In the genomic region with DNA sequence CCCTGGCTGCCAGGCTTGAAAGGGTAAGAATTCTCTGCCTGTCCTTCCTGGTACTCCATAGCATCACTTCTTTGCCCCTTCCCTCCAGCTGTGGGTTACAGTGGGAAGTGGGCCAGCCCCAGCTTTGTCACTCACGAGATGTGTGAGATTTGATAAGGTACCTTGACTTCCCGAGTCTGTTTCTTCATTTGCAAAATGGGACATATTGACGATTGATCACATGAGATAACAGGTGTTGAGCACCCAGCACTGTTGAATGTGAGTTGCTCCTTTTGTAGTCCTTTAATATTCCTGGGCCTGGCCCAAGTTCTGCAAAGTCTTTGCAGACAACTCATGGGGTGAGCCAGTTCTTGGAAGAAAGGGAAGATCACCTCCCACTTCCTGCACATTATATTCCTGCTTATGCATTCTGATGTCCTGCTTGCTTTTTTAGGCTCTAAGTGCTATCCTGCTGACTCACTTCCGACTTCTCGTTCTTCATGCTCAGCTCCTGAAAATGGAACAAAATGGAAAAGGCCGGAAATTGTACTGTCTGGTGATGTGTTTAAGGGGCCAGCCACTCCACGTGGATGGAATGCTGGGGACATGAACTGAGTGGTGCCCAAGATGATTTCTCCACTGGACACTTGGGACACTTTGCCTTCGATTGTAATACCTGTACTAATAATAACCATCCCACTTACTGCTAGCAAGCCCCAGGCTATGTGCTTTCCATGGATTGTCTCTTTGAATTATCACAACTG, we compare ENCODE assay signal across 1 cellular context.
TF ChIP-seq lines count a peak whose summit lies in the region.

No MANE protein-coding gene starts in this region.

TF ChIP-seq in K562, 482 proteins besides CTCF, POLR2A, EP300 and RAD21 (continued from another document and continues in another):
- no peak for TF ChIP-seq UBTF (IDR thresholded peaks at IDR 0.05; ENCODE audit: borderline replicate concordance in 1 of 2, low read depth in 2 of 2, low read length in 2 of 2)
- peak in 1 of 2 experiments; percentile 74; a peak in 1 of 4 replicates for TF ChIP-seq ZNF639 (CRISPR knock-in tag; conservative IDR thresholded peaks at IDR 0.05 in 1 of 2, IDR thresholded peaks at IDR 0.05 in 1 of 2)
- TF ChIP-seq NR2C2 (CRISPR knock-in tag; IDR thresholded peaks at IDR 0.05) = no peak
- peak; percentile 22; the same call in 1 of the 2 replicates for TF ChIP-seq NR2C2 (tag; IDR thresholded peaks at IDR 0.05)
- no peak for TF ChIP-seq BRF2 (IDR thresholded peaks at IDR 0.05; ENCODE audit: borderline replicate concordance, insufficient read depth, insufficient read length)
- no peak for TF ChIP-seq CTCFL (IDR thresholded peaks at IDR 0.05; ENCODE audit: borderline replicate concordance, insufficient read depth, low read depth, low read length, poor library complexity, severe bottlenecking)
- TF ChIP-seq, protein P1, sequence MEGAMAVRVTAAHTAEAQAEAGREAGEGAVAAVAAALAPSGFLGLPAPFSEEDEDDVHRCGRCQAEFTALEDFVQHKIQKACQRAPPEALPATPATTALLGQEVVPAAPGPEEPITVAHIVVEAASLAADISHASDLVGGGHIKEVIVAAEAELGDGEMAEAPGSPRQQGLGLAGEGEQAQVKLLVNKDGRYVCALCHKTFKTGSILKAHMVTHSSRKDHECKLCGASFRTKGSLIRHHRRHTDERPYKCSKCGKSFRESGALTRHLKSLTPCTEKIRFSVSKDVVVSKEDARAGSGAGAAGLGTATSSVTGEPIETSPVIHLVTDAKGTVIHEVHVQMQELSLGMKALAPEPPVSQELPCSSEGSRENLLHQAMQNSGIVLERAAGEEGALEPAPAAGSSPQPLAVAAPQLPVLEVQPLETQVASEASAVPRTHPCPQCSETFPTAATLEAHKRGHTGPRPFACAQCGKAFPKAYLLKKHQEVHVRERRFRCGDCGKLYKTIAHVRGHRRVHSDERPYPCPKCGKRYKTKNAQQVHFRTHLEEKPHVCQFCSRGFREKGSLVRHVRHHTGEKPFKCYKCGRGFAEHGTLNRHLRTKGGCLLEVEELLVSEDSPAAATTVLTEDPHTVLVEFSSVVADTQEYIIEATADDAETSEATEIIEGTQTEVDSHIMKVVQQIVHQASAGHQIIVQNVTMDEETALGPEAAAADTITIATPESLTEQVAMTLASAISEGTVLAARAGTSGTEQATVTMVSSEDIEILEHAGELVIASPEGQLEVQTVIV (CRISPR knock-in tag; IDR thresholded peaks at IDR 0.05; ENCODE audit: borderline replicate concordance) = no peak
- no peak for TF ChIP-seq ZNF551 (CRISPR knock-in tag; IDR thresholded peaks at IDR 0.05)
- no peak for TF ChIP-seq ZNF282 (CRISPR knock-in tag; IDR thresholded peaks at IDR 0.05)
- TF ChIP-seq ZBTB17 (CRISPR knock-in tag; IDR thresholded peaks at IDR 0.05) = no peak
- TF ChIP-seq NFATC3 (IDR thresholded peaks at IDR 0.05) = 0 out of 2 replicates have a peak, but pooled peaks have one; percentile 44
- TF ChIP-seq CCAR2 (IDR thresholded peaks at IDR 0.05; ENCODE audit: low read depth, low read length) = no peak
- no peak for TF ChIP-seq HOXB6 (CRISPR knock-in tag; IDR thresholded peaks at IDR 0.05; ENCODE audit: borderline replicate concordance)
- TF ChIP-seq ZNF436 (CRISPR knock-in tag; IDR thresholded peaks at IDR 0.05) = no peak
- TF ChIP-seq, protein P2, sequence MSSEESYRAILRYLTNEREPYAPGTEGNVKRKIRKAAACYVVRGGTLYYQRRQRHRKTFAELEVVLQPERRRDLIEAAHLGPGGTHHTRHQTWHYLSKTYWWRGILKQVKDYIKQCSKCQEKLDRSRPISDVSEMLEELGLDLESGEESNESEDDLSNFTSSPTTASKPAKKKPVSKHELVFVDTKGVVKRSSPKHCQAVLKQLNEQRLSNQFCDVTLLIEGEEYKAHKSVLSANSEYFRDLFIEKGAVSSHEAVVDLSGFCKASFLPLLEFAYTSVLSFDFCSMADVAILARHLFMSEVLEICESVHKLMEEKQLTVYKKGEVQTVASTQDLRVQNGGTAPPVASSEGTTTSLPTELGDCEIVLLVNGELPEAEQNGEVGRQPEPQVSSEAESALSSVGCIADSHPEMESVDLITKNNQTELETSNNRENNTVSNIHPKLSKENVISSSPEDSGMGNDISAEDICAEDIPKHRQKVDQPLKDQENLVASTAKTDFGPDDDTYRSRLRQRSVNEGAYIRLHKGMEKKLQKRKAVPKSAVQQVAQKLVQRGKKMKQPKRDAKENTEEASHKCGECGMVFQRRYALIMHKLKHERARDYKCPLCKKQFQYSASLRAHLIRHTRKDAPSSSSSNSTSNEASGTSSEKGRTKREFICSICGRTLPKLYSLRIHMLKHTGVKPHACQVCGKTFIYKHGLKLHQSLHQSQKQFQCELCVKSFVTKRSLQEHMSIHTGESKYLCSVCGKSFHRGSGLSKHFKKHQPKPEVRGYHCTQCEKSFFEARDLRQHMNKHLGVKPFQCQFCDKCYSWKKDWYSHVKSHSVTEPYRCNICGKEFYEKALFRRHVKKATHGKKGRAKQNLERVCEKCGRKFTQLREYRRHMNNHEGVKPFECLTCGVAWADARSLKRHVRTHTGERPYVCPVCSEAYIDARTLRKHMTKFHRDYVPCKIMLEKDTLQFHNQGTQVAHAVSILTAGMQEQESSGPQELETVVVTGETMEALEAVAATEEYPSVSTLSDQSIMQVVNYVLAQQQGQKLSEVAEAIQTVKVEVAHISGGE (CRISPR knock-in tag; IDR thresholded peaks at IDR 0.05) = no peak
- TF ChIP-seq ZBTB7A (IDR thresholded peaks at IDR 0.05; ENCODE audit: borderline replicate concordance, control insufficient read depth, low read depth, low read length) = no peak
- no peak for TF ChIP-seq HDAC6 (IDR thresholded peaks at IDR 0.05; ENCODE audit: low read depth, low read length)
- TF ChIP-seq MYC (IDR thresholded peaks at IDR 0.05; ENCODE audit: low read depth, low read length) = peak; percentile 64; the same call in 1 of the 2 replicates
- TF ChIP-seq MYC (CRISPR knock-in tag; IDR thresholded peaks at IDR 0.05; ENCODE audit: borderline replicate concordance, low read depth) = no peak
- TF ChIP-seq EWSR1 (IDR thresholded peaks at IDR 0.05; ENCODE audit: borderline replicate concordance, low read depth, partially characterized antibody) = no peak
- TF ChIP-seq, protein P3, sequence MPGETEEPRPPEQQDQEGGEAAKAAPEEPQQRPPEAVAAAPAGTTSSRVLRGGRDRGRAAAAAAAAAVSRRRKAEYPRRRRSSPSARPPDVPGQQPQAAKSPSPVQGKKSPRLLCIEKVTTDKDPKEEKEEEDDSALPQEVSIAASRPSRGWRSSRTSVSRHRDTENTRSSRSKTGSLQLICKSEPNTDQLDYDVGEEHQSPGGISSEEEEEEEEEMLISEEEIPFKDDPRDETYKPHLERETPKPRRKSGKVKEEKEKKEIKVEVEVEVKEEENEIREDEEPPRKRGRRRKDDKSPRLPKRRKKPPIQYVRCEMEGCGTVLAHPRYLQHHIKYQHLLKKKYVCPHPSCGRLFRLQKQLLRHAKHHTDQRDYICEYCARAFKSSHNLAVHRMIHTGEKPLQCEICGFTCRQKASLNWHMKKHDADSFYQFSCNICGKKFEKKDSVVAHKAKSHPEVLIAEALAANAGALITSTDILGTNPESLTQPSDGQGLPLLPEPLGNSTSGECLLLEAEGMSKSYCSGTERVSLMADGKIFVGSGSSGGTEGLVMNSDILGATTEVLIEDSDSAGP (CRISPR knock-in tag; IDR thresholded peaks at IDR 0.05) = no peak
- no peak for TF ChIP-seq HNRNPK (IDR thresholded peaks at IDR 0.05; ENCODE audit: low read depth, low read length, poor library complexity, severe bottlenecking)
- TF ChIP-seq SRSF1 (IDR thresholded peaks at IDR 0.05; ENCODE audit: low read depth, low read length) = no peak
- peak; percentile 95 for TF ChIP-seq C11orf30 (IDR thresholded peaks at IDR 0.05; ENCODE audit: low read depth)
- no peak for TF ChIP-seq KLF13 (tag; IDR thresholded peaks at IDR 0.05; ENCODE audit: borderline replicate concordance, low read depth)
- TF ChIP-seq ELF4 (CRISPR knock-in tag; IDR thresholded peaks at IDR 0.05) = no peak
- TF ChIP-seq JUND (IDR thresholded peaks at IDR 0.05; ENCODE audit: borderline replicate concordance, low read depth, low read length) = peak; percentile 64
- TF ChIP-seq JUND (tag; IDR thresholded peaks at IDR 0.05; ENCODE audit: borderline replicate concordance, low read depth, low read length) = peak; percentile 83; the same call in 2 of the 3 replicates
- TF ChIP-seq, protein P4, sequence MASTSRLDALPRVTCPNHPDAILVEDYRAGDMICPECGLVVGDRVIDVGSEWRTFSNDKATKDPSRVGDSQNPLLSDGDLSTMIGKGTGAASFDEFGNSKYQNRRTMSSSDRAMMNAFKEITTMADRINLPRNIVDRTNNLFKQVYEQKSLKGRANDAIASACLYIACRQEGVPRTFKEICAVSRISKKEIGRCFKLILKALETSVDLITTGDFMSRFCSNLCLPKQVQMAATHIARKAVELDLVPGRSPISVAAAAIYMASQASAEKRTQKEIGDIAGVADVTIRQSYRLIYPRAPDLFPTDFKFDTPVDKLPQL (IDR thresholded peaks at IDR 0.05; ENCODE audit: extremely low read depth, insufficient read length) = no peak
- TF ChIP-seq MCM2 (IDR thresholded peaks at IDR 0.05; ENCODE audit: low read depth) = no peak
- TF ChIP-seq ZEB2 (IDR thresholded peaks at IDR 0.05) = peak; percentile 74; the same call in 1 of the 2 replicates
- TF ChIP-seq BCL6 (CRISPR knock-in tag; IDR thresholded peaks at IDR 0.05) = no peak
- peak; percentile 19; the same call in 1 of the 2 replicates for TF ChIP-seq MEF2A (IDR thresholded peaks at IDR 0.05; ENCODE audit: control insufficient read depth, low read depth, low read length)
- TF ChIP-seq ZNF408 (CRISPR knock-in tag; IDR thresholded peaks at IDR 0.05; ENCODE audit: low read depth) = no peak
- no peak for TF ChIP-seq POLR2G (IDR thresholded peaks at IDR 0.05; ENCODE audit: low read depth, low read length)
- TF ChIP-seq SPI1 (IDR thresholded peaks at IDR 0.05; ENCODE audit: borderline replicate concordance, low read depth, low read length) = peak; percentile 47; the same call in 1 of the 2 replicates
- no peak for TF ChIP-seq E2F3 (CRISPR knock-in tag; IDR thresholded peaks at IDR 0.05)
- TF ChIP-seq RBFOX2 (IDR thresholded peaks at IDR 0.05; ENCODE audit: low read depth, low read length) = 0 out of 2 replicates have a peak, but pooled peaks have one; percentile 15
- no peak for TF ChIP-seq HLTF (IDR thresholded peaks at IDR 0.05)
- peak; percentile 60 to 97; a peak in 3 of 4 replicates for TF ChIP-seq SRF (CRISPR knock-in tag; IDR thresholded peaks at IDR 0.05)
- TF ChIP-seq STAT5B (CRISPR knock-in tag; IDR thresholded peaks at IDR 0.05) = no peak
